Comparison of ENCODE assay signal across 17 cellular contexts in the genomic region with DNA sequence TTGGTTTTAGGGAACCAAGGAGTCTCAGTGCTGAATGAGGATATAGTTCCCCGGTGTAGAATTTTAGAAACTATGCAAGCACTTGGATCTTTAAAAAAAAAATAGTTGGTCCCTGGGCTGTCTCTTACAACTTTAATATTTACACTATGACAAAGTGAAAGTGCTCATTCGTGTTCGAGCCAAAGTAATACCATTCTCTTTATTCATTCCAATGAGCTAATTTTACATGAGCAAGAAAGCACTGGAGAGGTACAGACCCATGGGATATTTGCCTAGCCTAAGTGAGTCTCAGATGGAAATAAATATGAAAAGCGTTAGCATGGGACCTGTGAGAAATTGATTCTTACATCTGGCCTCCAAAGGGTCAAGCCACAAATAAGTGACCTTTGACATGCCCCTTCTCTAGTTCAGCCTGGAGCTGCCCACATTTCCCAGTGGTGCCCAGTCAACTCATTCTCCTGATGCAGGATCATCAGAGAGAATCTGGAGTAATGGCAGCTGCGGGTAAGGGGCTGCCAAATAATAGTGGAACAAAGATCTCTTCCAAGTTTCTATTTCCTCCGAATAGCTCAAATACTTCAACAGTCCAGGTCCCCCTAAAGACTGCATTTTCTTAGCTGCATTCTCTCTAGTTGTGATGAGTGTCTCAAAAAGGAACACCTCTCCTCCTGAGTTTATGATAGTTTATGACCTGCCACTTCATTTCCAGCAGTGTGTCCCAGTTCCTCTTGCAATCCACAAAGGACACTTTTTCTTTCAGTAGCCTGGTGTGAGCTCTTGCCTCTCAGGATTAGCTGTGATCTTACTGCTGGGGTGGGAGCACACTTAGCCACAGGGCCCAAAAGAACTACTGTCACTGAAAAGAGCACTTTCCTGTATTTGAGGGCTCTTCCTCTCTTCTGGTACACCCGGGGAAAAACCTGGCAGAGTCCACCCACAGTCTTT.
A peak's percentile ranks its signal among the peaks of the same experiment; 100 is the strongest.
DNase-seq lines count a peak whose midpoint lies in the region; ATAC-seq, FAIRE-seq and TF ChIP-seq lines count a peak whose summit lies in the region.
"Had no signal": no experiment of that assay in that cellular context is flagged by ENCODE, and none has a peak within 500 bp of the region (broad histone marks: within the 10 kb centered on the region; RNA-seq: fewer than 3 reads in every experiment).

No MANE protein-coding gene starts in this region.

- no peak overlapping the region for H3K9ac ChIP-seq in IMR-90 (ENCODE audit: low read depth, low read length)
- H3K9ac ChIP-seq in mesendoderm (ENCODE audit: low read length), result peak overlapping the region; percentile 29
- H3K9ac ChIP-seq: parathyroid adenoma had no signal

- dilution Hi-C loops in IMR-90 (cut with HindIII; ENCODE audit: low sequenced_read_pairs, unreplicated experiment), result no loop called here

- DNase-seq in AG04449 (ENCODE audit: low read depth, low spot score) (no peak), IMR-90 (peak; percentile 65), choroid plexus epithelial cell (ENCODE audit: low read depth) (peak; percentile 43), mesendoderm (peak; percentile 61), HAP-1 (ENCODE audit: low spot score in 2 of 2) (no peak), HTR-8/SVneo (ENCODE audit: insufficient read length, low spot score) (no peak)
- DNase-seq in activated T-cell treated with anti-CD3 and anti-CD28 coated beads, Interleukin-2, amount 50 U/mL, for 1 hour, result no peak
- DNase-seq: activated CD4-positive, alpha-beta T cell treated with anti-CD3 and anti-CD28 coated beads, Interleukin-2, amount 50 U/mL, for 48 hours; activated naive CD4-positive, alpha-beta T cell treated with Interleukin-2 at 50 U/mL for 16 hours; cerebellar nuclear complex; DMS79; GOT3; midbrain; stimulated activated CD4-positive, alpha-beta T cell treated with anti-CD3 and anti-CD28 coated beads, Interleukin-2, amount 100 ng/mL, for 24 hours had no signal

- H3K79me1 ChIP-seq in IMR-90 (ENCODE audit: low read depth in 1 of 2, low read length in 2 of 2) (no peaks in the 10 kb centered on the region), mesendoderm (ENCODE audit: low read length) (no peaks in the 10 kb centered on the region)

- H2BK5ac ChIP-seq in IMR-90 (ENCODE audit: low read depth, low read length, poor library complexity, severe bottlenecking) (no peak overlapping the region), mesendoderm (ENCODE audit: low read length) (peak overlapping the region; percentile 81)

- peaks cover 6% of the 10 kb centered on the region for H3K4me1 ChIP-seq in IMR-90 (ENCODE audit: control insufficient read depth, insufficient read depth, low read length)
- H3K4me1 ChIP-seq in mesendoderm (ENCODE audit: control insufficient read depth, low read depth, low read length), result peaks cover 18% of the 10 kb centered on the region
- H3K4me1 ChIP-seq in HAP-1, result 0 out of 2 replicates have a peak, but pooled peaks cover 3% of the 10 kb centered on the region
- H3K4me1 ChIP-seq: parathyroid adenoma had no signal

- in situ Hi-C loops in IMR-90 (cut with MboI; ENCODE audit: low sequenced_read_pairs), result loop anchor here (25.0 kb wide), 1 partner anchor 482 kb away; a partner anchor contains a TSS
- in situ Hi-C loops in HAP-1 (cut with MboI; ENCODE audit: low sequenced_read_pairs), result loop anchor here (10.0 to 25.0 kb wide), 2 partner anchors 66 to 482 kb away; a partner anchor contains a TSS

- no peaks in the 10 kb centered on the region for H3K9me1 ChIP-seq in IMR-90 (ENCODE audit: insufficient read depth, low read length)

- H4K8ac ChIP-seq in IMR-90 (ENCODE audit: low read depth in 2 of 2, low read length in 2 of 2) (no peak overlapping the region), mesendoderm (ENCODE audit: low read depth, low read length) (peak overlapping the region; percentile 8)

- H4K91ac ChIP-seq in IMR-90 (ENCODE audit: insufficient read depth, low read depth, low read length), result no peak overlapping the region

- no peak for TF ChIP-seq CTCF in AG04449 (IDR thresholded peaks at IDR 0.05; ENCODE audit: insufficient read depth, low read length, missing control alignments)
- TF ChIP-seq CTCF in IMR-90 (conservative IDR thresholded peaks at IDR 0.05; ENCODE audit: low read depth, low read length), result no peak
- TF ChIP-seq CTCF in choroid plexus epithelial cell (conservative IDR thresholded peaks at IDR 0.05; ENCODE audit: low read depth, low read length), result no peak

- H3K4ac ChIP-seq in IMR-90 (ENCODE audit: low read depth, low read length) (no peak overlapping the region), mesendoderm (ENCODE audit: low read depth, low read length) (peak overlapping the region; percentile 79)

- ATAC-seq in IMR-90 (ENCODE audit: low read depth), result peak; percentile 89
- ATAC-seq in GM18502 (IDR thresholded peaks at IDR 0.05; ENCODE audit: poor library complexity, unreplicated experiment), result no peak

- no CpG with 5 or more reads among the region's 7 CpGs for WGBS in IMR-90 (ENCODE audit: extremely low coverage in 2 of 2, insufficient read length in 1 of 2), 2 experiments
- WGBS in mesendoderm (ENCODE audit: extremely low coverage, insufficient coverage, low lambda C conversion rate), result no CpG with 5 or more reads among the region's 7 CpGs

- no peak overlapping the region for H2AK5ac ChIP-seq in IMR-90 (ENCODE audit: low read depth, low read length)
- no peak overlapping the region for H2AK5ac ChIP-seq in mesendoderm (ENCODE audit: low read length)

- CTCF ChIA-PET in AG04449 (lab: Yijun Ruan, JAX) (interaction anchor here (0.6 to 3.4 kb wide), 27 partner anchors 9 to 647 kb away, joined by 3 to 27 read pairs (median 4); a partner anchor contains a TSS), IMR-90 (lab: Yijun Ruan, JAX) (interaction anchor here (0.7 to 1.1 kb wide), 6 partner anchors 11 to 471 kb away, joined by 3 to 4 read pairs (median 3); no protein-coding TSS in a partner anchor)

- H4K5ac ChIP-seq in IMR-90 (ENCODE audit: low read depth, low read length), result no peak overlapping the region
- H4K5ac ChIP-seq in mesendoderm (ENCODE audit: low read length), result no peak overlapping the region

- no peaks in the 10 kb centered on the region for H3K9me3 ChIP-seq in IMR-90 (ENCODE audit: control insufficient read depth, insufficient read depth, low read length)
- H3K9me3 ChIP-seq in HAP-1, result no peaks in the 10 kb centered on the region
- H3K9me3 ChIP-seq: esophagus muscularis mucosa had no signal

- H3K4me3 ChIP-seq in AG04449 (ENCODE audit: low read depth, low read length) (peak overlapping the region; percentile 26), IMR-90 (ENCODE audit: insufficient read depth, low read depth, low read length) (peak overlapping the region; percentile 23; the same call in 1 of the 2 replicates), choroid plexus epithelial cell (ENCODE audit: low read depth, low read length) (no peak overlapping the region), mesendoderm (ENCODE audit: low read length) (no peak overlapping the region), HAP-1 (no peak overlapping the region)

- H2BK120ac ChIP-seq in IMR-90 (ENCODE audit: low read depth, low read length) (peak overlapping the region; percentile 9; the same call in 1 of the 2 replicates), mesendoderm (ENCODE audit: low read depth, low read length) (peak overlapping the region; percentile 89)

- no peak for FAIRE-seq in HTR-8/SVneo (lab: Jason Lieb, UNC)

- H3K56ac ChIP-seq in IMR-90 (ENCODE audit: extremely low read depth, insufficient read depth, low read length), result no peak overlapping the region
- H3K56ac ChIP-seq in mesendoderm (ENCODE audit: low read length), result peak overlapping the region; percentile 56

- peaks cover 15% of the 10 kb centered on the region for H3K27me3 ChIP-seq in IMR-90 (ENCODE audit: control insufficient read depth, insufficient read depth, low read length)
- H3K27me3 ChIP-seq in mesendoderm (ENCODE audit: insufficient read depth, low read length, poor library complexity), result no peaks in the 10 kb centered on the region
- peaks cover 14% of the 10 kb centered on the region; the same call in 1 of the 2 replicates for H3K27me3 ChIP-seq in HAP-1 (ENCODE audit: low read depth)
- H3K27me3 ChIP-seq: esophagus muscularis mucosa had no signal

- no TSS peak for BruUV-seq in IMR-90 (replicated peaks; lab: Mats Ljungman, UMichigan)

- no peak overlapping the region for H2BK15ac ChIP-seq in IMR-90 (ENCODE audit: low read depth, low read length)
- no peak overlapping the region for H2BK15ac ChIP-seq in mesendoderm (replicated peaks; ENCODE audit: low read depth)

- no peak overlapping the region for H2AFZ ChIP-seq in IMR-90 (replicated peaks; ENCODE audit: low read length, poor library complexity)
- H2AFZ ChIP-seq: parathyroid adenoma had no signal

- POLR2A ChIA-PET in AG04449 (lab: Yijun Ruan, JAX) (no interaction called here), IMR-90 (lab: Charles Lee; ENCODE audit: unreplicated experiment) (no interaction called here)

- no peaks in the 10 kb centered on the region for H4K20me1 ChIP-seq in IMR-90 (ENCODE audit: insufficient read depth, low read length)

- H3K4me2 ChIP-seq in IMR-90 (ENCODE audit: low read depth, low read length) (peak overlapping the region; percentile 89), mesendoderm (ENCODE audit: low read length) (no peak overlapping the region)

- H3K23ac ChIP-seq in IMR-90 (ENCODE audit: low read depth, low read length), result no peak overlapping the region
- no peak overlapping the region for H3K23ac ChIP-seq in mesendoderm (ENCODE audit: low read length)

- no peak overlapping the region for H3K14ac ChIP-seq in IMR-90 (replicated peaks; ENCODE audit: low read depth, low read length)

- H2BK20ac ChIP-seq in IMR-90 (ENCODE audit: low read depth, low read length), result no peak overlapping the region; the same call in 1 of the 2 replicates

- no peaks in the 10 kb centered on the region for H3K79me2 ChIP-seq in mesendoderm (ENCODE audit: control insufficient read depth, insufficient read depth, low read length)
- H3K79me2 ChIP-seq: parathyroid adenoma had no signal

- TF ChIP-seq POLR2A in IMR-90 (IDR thresholded peaks at IDR 0.05; ENCODE audit: low read depth, low read length), result no peak

- no peak overlapping the region for H3K27ac ChIP-seq in IMR-90 (ENCODE audit: insufficient read depth, low read length)
- H3K27ac ChIP-seq in mesendoderm (ENCODE audit: low read depth, low read length), result peak overlapping the region; percentile 88
- H3K27ac ChIP-seq: esophagus muscularis mucosa, parathyroid adenoma had no signal

- H2AK9ac ChIP-seq in IMR-90 (replicated peaks; ENCODE audit: low read depth, low read length, poor library complexity), result no peak overlapping the region

- intact Hi-C loops in IMR-90 (cut with micrococcal nuclease), result loop anchor here (10.0 kb wide), 1 partner anchor 514 kb away; no protein-coding TSS in a partner anchor

- no peak for TF ChIP-seq RAD21 in IMR-90 (IDR thresholded peaks at IDR 0.05; ENCODE audit: low read length)

- peak overlapping the region; percentile 52; the same call in 1 of the 2 replicates for H3K18ac ChIP-seq in IMR-90 (ENCODE audit: low read depth, low read length)
- H3K18ac ChIP-seq in mesendoderm (ENCODE audit: low read length), result peak overlapping the region; percentile 62

- H3K36me3 ChIP-seq in IMR-90 (ENCODE audit: control insufficient read depth, insufficient read depth, low read length) (no peaks in the 10 kb centered on the region), mesendoderm (ENCODE audit: control insufficient read depth, insufficient read depth, low read length) (no peaks in the 10 kb centered on the region), HAP-1 (replicated peaks) (no peaks in the 10 kb centered on the region)
- H3K36me3 ChIP-seq: esophagus muscularis mucosa had no signal

Comparison
In these comparisons a context has a peak if more than half of its experiments do, and no peak if none do; other contexts are left out.
1. DNase-seq: peak in IMR-90 (single experiment), choroid plexus epithelial cell (single experiment) and mesendoderm (single experiment); none in AG04449 (single experiment), HAP-1 (0 of 2), HTR-8/SVneo (single experiment) and activated T-cell treated with anti-CD3 and anti-CD28 coated beads, Interleukin-2, amount 50 U/mL, for 1 hour (single experiment).
2. H3K4me3 ChIP-seq: peak in AG04449 (single experiment) and IMR-90 (single experiment); none in choroid plexus epithelial cell (single experiment), mesendoderm (single experiment) and HAP-1 (single experiment).